ENCODE assay signal across 8 cellular contexts in the genomic region with DNA sequence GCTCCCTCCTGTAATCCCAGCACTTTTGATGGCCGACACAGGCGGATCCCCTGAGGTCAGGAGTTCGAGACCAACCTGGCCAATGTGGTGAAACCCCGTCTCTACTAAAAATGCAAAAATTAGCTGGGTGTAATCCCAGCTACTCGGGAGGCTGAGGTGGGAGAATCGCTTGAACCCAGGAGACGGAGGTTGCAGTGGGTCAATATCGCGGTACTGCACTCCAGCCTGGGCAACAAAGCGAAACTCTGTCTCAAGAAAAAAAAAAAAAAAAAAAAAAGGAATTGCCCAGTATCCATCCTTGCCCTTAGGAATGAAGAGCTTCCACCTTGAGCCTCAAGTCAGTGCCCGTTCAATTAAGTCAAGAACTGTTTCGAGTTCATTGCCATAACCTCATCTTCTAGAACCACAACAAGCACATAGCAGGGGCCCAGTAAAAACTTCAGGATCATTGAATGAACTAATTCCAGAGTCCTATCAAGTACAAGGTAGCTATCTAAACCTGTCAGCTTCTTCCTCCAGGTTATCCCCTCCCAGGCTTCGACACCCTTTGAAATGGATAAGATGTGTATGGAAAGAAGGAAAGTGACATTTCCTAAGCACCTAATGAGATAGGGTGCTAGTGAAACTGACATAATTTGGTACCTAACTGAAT. TPM values are rescaled to one million over a fixed set of nuclear protein-coding genes. Genes with fewer than 3 reads are reported as not detected.
A peak's percentile ranks its signal among the peaks of the same experiment; 100 is the strongest.
DNase-seq lines count a peak whose midpoint lies in the region; ATAC-seq and TF ChIP-seq lines count a peak whose summit lies in the region.

No MANE protein-coding gene starts in this region.

- no peaks in the 10 kb centered on the region for H4K20me1 ChIP-seq in HCT116 (ENCODE audit: insufficient read depth)

- POLR2A ChIA-PET in AG04450 (lab: Yijun Ruan, JAX): interaction anchor here (0.6 to 2.1 kb wide), 6 partner anchors 14 to 422 kb away, joined by 3 to 15 read pairs (median 4); partner anchors contain the start of genes ARMC8 and DZIP1L
- POLR2A ChIA-PET in HCT116 (lab: Charles Lee): interaction anchor here (0.8 to 1.8 kb wide), 4 partner anchors 12 to 46 kb away, joined by 3 to 17 read pairs (median 4); no protein-coding TSS in a partner anchor

- peak overlapping the region; percentile 93 for H3K4me2 ChIP-seq in HCT116 (ENCODE audit: low read length)

- peak overlapping the region; percentile 95 for H3K4me3 Mint-ChIP-seq in activated naive CD8-positive, alpha-beta T cell treated with anti-CD3 and anti-CD28 coated beads for 36 hours

- H3K27me3 ChIP-seq in AG04450 (ENCODE audit: control insufficient read depth, insufficient read depth, low read length) (no peaks in the 10 kb centered on the region), HCT116 (ENCODE audit: insufficient read depth, low read length) (no peaks in the 10 kb centered on the region), tibial nerve (no peaks in the 10 kb centered on the region)

- H3K36me3 ChIP-seq in HCT116 (ENCODE audit: control insufficient read depth in 1 of 2, insufficient read depth in 2 of 2, low read length in 2 of 2) (peaks cover 13 to 19% of the 10 kb centered on the region in 2 experiments), tibial nerve (peaks cover 0 to 36% (median 0%) of the 10 kb centered on the region in 3 donors)

- TF ChIP-seq CTCF in AG04450 (IDR thresholded peaks at IDR 0.05; ENCODE audit: low read depth, low read length) (no peak), HCT116 (IDR thresholded peaks at IDR 0.05 in 2 of 3, conservative IDR thresholded peaks at IDR 0.05 in 1 of 3; ENCODE audit: borderline replicate concordance in 1 of 3, insufficient read depth in 1 of 3, low read depth in 2 of 3, low read length in 2 of 3) (no peak), tibial nerve (IDR thresholded peaks at IDR 0.05) (no peak)

- peaks cover 8 to 14% of the 10 kb centered on the region in 2 experiments; a peak in 3 of 4 replicates for H3K4me1 ChIP-seq in HCT116 (ENCODE audit: control insufficient read depth in 1 of 2, insufficient read depth in 2 of 2, low read length in 2 of 2)
- peaks cover 0 to 27% (median 12%) of the 10 kb centered on the region in 4 donors for H3K4me1 ChIP-seq in tibial nerve

- no peak for TF ChIP-seq EP300 in tibial nerve (IDR thresholded peaks at IDR 0.05)

- no peak overlapping the region for H3K27ac ChIP-seq in AG04450 (ENCODE audit: low read depth, low read length)
- peak overlapping the region; percentile 79 for H3K27ac ChIP-seq in HCT116 (ENCODE audit: low read depth, low read length)
- peak overlapping the region; percentile 31 to 87 (median 82) for H3K27ac ChIP-seq in tibial nerve

- TF ChIP-seq POLR2A in HCT116 (IDR thresholded peaks at IDR 0.05; ENCODE audit: borderline replicate concordance, extremely low read depth, insufficient read depth, insufficient read length): no peak
- no peak for TF ChIP-seq POLR2A in tibial nerve (IDR thresholded peaks at IDR 0.05)

- peak overlapping the region; percentile 98 for H3K27ac Mint-ChIP-seq in activated naive CD8-positive, alpha-beta T cell treated with anti-CD3 and anti-CD28 coated beads for 36 hours

- BruUV-seq in HCT116 (replicated peaks; lab: Mats Ljungman, UMichigan): TSS peak; percentile 54

- H3K36me3 Mint-ChIP-seq in activated naive CD8-positive, alpha-beta T cell treated with anti-CD3 and anti-CD28 coated beads for 36 hours: peaks cover 25% of the 10 kb centered on the region

- no peaks in the 10 kb centered on the region for H3K27me3 Mint-ChIP-seq in activated naive CD8-positive, alpha-beta T cell treated with anti-CD3 and anti-CD28 coated beads for 36 hours

- CTCF ChIA-PET in AG04450 (lab: Charles Lee): interaction anchor here (0.6 to 2.2 kb wide), 8 partner anchors 16 to 252 kb away, joined by 3 to 13 read pairs (median 4); no protein-coding TSS in a partner anchor
- CTCF ChIA-PET in HCT116 (lab: Charles Lee): no interaction called here

- H3K9me2 ChIP-seq in HCT116 (ENCODE audit: insufficient read depth): no peaks in the 10 kb centered on the region

- TF ChIP-seq RAD21 in HCT116 (IDR thresholded peaks at IDR 0.05; ENCODE audit: low read depth): no peak

- ATAC-seq in HCT116: peak; percentile 33
- ATAC-seq in left colon: peak; percentile 21
- ATAC-seq in GM21825 (IDR thresholded peaks at IDR 0.05; ENCODE audit: unreplicated experiment): no peak
- no peak for ATAC-seq in GM21619 (IDR thresholded peaks at IDR 0.05; ENCODE audit: unreplicated experiment)

- intact Hi-C loops in HCT116 (cut with micrococcal nuclease) (loop anchor here (2.0 kb wide), 1 partner anchor 105 kb away; no protein-coding TSS in a partner anchor), left colon (cut with DNase I, micrococcal nuclease) (no loop called here)

- no peak overlapping the region for H2AFZ ChIP-seq in HCT116 (ENCODE audit: low read depth, low read length, poor library complexity, severe bottlenecking)

- peaks cover 30% of the 10 kb centered on the region for H3K4me1 Mint-ChIP-seq in activated naive CD8-positive, alpha-beta T cell treated with anti-CD3 and anti-CD28 coated beads for 36 hours

- DNase-seq in AG04450 (ENCODE audit: low read depth, low spot score): no peak
- no peak for DNase-seq in HCT116 (ENCODE audit: low read depth, low spot score)
- DNase-seq in activated naive CD8-positive, alpha-beta T cell treated with anti-CD3 and anti-CD28 coated beads for 36 hours: no peak
- no peak for DNase-seq in left colon
- DNase-seq in tibial nerve (ENCODE audit: low spot score in 2 of 2): no peak
- no peak for DNase-seq in HuH-7.5 (ENCODE audit: low spot score)

- H3K9me3 ChIP-seq in AG04450 (ENCODE audit: control insufficient read depth, insufficient read depth, low read length): no peaks in the 10 kb centered on the region; the same call in 1 of the 2 replicates
- no peaks in the 10 kb centered on the region for H3K9me3 ChIP-seq in HCT116 (ENCODE audit: control insufficient read depth in 1 of 2, insufficient read depth in 1 of 2, low read depth in 1 of 2, low read length in 2 of 2)
- H3K9me3 ChIP-seq in tibial nerve: no peaks in the 10 kb centered on the region

- RAD21 ChIA-PET in HCT116 (lab: Charles Lee; ENCODE audit: low non-redundant PET in 1 of 2, low total read pairs in 2 of 2, uncharacterized antibody in 2 of 2, unreplicated experiment in 2 of 2): no interaction called here

- H3K4me3 ChIP-seq in AG04450 (ENCODE audit: low read depth, low read length): peak overlapping the region; percentile 92
- peak overlapping the region; percentile 47 to 81 for H3K4me3 ChIP-seq in HCT116 (replicated peaks in 1 of 2; ENCODE audit: low read depth in 1 of 2, low read length in 2 of 2)
- H3K4me3 ChIP-seq in tibial nerve: peak overlapping the region; percentile 68 to 87 (median 78)

- H3K9ac ChIP-seq in HCT116 (ENCODE audit: low read length): peak overlapping the region; percentile 85

- 55 to 59% methylated on average over 13 of the region's 13 CpGs for WGBS in tibial nerve, 2 donors

- peaks cover 2% of the 10 kb centered on the region for H3K9me3 Mint-ChIP-seq in activated naive CD8-positive, alpha-beta T cell treated with anti-CD3 and anti-CD28 coated beads for 36 hours

- peaks cover 35% of the 10 kb centered on the region for H3K79me2 ChIP-seq in HCT116 (ENCODE audit: insufficient read depth, low read length)

TF ChIP-seq in HCT116, 20 proteins besides CTCF, POLR2A, EP300 and RAD21 (continues in another document):
- TF ChIP-seq EGR1 (IDR thresholded peaks at IDR 0.05; ENCODE audit: low read depth) (no peak), CEBPB (IDR thresholded peaks at IDR 0.05; ENCODE audit: low read depth) (no peak), EZH2phosphoT487 (IDR thresholded peaks at IDR 0.05; ENCODE audit: borderline replicate concordance) (no peak), SP1 (IDR thresholded peaks at IDR 0.05; ENCODE audit: low read depth) (no peak), ZNF274 (IDR thresholded peaks at IDR 0.05; ENCODE audit: low read depth, low read length) (no peak), SIN3A (IDR thresholded peaks at IDR 0.05; ENCODE audit: low read depth) (no peak), YY1 (IDR thresholded peaks at IDR 0.05; ENCODE audit: extremely low read depth, insufficient replicate concordance, low read depth, low read length) (no peak), SRF (IDR thresholded peaks at IDR 0.05; ENCODE audit: low read depth) (no peak), EZH2 (IDR thresholded peaks at IDR 0.05) (no peak), ATF3 (IDR thresholded peaks at IDR 0.05) (no peak)

RNA-seq across cellular contexts. Expression of gene DBR1, which starts 0.8 kb away (rescaled TPM):
- 10.5 and 12.8 TPM in 2 replicates for polyA plus RNA-seq in AG04450 (2011; rRNA removed)
- polyA minus RNA-seq in AG04450 (2011; rRNA and poly(A)+ RNA removed): 7.9 and 8.9 TPM in 2 replicates
- total RNA-seq in HCT116 (2021; ENCODE audit: unreplicated experiment): 21.6 TPM
- polyA plus RNA-seq in HCT116 (2012): 6.6 and 9.5 TPM in 2 replicates
- 10 to 100 TPM; 28.1 to 32.7 TPM for total RNA-seq in activated naive CD8-positive, alpha-beta T cell treated with anti-CD3 and anti-CD28 coated beads for 36 hours
- 10 to 100 TPM; 10.7 to 10.8 TPM for total RNA-seq in left colon
- 10 to 100 TPM in 2 of 4 donors, 1 to 10 TPM in 2; 9.0 to 12.8 (median 10.2) TPM for total RNA-seq in tibial nerve

RNA-seq across cellular contexts. Expression of gene ARMC8, which starts 13.2 kb away (rescaled TPM):
- 48.2 and 61.2 TPM in 2 replicates for polyA plus RNA-seq in AG04450 (2011; rRNA removed)
- 113 and 135 TPM in 2 replicates for polyA minus RNA-seq in AG04450 (2011; rRNA and poly(A)+ RNA removed)
- 36.2 TPM for total RNA-seq in HCT116 (2021; ENCODE audit: unreplicated experiment)
- 19.0 and 22.5 TPM in 2 replicates for polyA plus RNA-seq in HCT116 (2012)
- total RNA-seq in activated naive CD8-positive, alpha-beta T cell treated with anti-CD3 and anti-CD28 coated beads for 36 hours: 10 to 100 TPM; 43.0 to 45.6 TPM
- total RNA-seq in left colon: 10 to 100 TPM; 37.5 to 40.7 TPM
- 10 to 100 TPM; 47.3 to 69.6 (median 55.7) TPM for total RNA-seq in tibial nerve

RNA-seq across cellular contexts. Expression of gene A4GNT, which starts 41.7 kb away (rescaled TPM):
- polyA plus RNA-seq in AG04450 (2011; rRNA removed): not detected in 2 replicates
- not detected in 2 replicates for polyA minus RNA-seq in AG04450 (2011; rRNA and poly(A)+ RNA removed)
- total RNA-seq in HCT116 (2021; ENCODE audit: unreplicated experiment): not detected
- polyA plus RNA-seq in HCT116 (2012): 0.09 TPM in 1 of 2 replicates, not detected in the other
- not detected for total RNA-seq in activated naive CD8-positive, alpha-beta T cell treated with anti-CD3 and anti-CD28 coated beads for 36 hours
- total RNA-seq in left colon: not detected
- total RNA-seq in tibial nerve: not detected

RNA-seq across cellular contexts. Expression of gene DZIP1L, which starts 58.5 kb away (rescaled TPM):
- polyA plus RNA-seq in AG04450 (2011; rRNA removed): 5.7 and 7.9 TPM in 2 replicates
- 20.9 and 25.4 TPM in 2 replicates for polyA minus RNA-seq in AG04450 (2011; rRNA and poly(A)+ RNA removed)
- total RNA-seq in HCT116 (2021; ENCODE audit: unreplicated experiment) (9.6 TPM), left colon (1 to 10 TPM; 1.6 to 3.5 TPM), tibial nerve (10 to 100 TPM; 40.2 to 64.5 (median 42.8) TPM)
- 3.4 and 4.8 TPM in 2 replicates for polyA plus RNA-seq in HCT116 (2012)
- under 1 TPM; 0.22 to 0.29 TPM for total RNA-seq in activated naive CD8-positive, alpha-beta T cell treated with anti-CD3 and anti-CD28 coated beads for 36 hours

Comparison
In these comparisons a context has a peak if more than half of its experiments do, and no peak if none do; other contexts are left out.
1. ATAC-seq: peak in HCT116 (single experiment) and left colon (single experiment); none in GM21825 (single experiment) and GM21619 (single experiment).
2. Peak in every context shown above with its lines, with median percentiles within 50 percentile points of each other: H3K4me3 ChIP-seq.